Comparison of ENCODE assay signal across 20 cellular contexts in genomic region chr9:86734762-86735161, GRCh38.
DNase-seq lines count a peak whose midpoint lies in the region; ATAC-seq and TF ChIP-seq lines count a peak whose summit lies in the region.
"Had no signal": no experiment of that assay in that cellular context is flagged by ENCODE, and none has a peak within 500 bp of the region (broad histone marks: within the 10 kb centered on the region; RNA-seq: fewer than 3 reads in every experiment).

No MANE protein-coding gene starts in this region.

- no peaks in the 10 kb centered on the region for H3K36me3 ChIP-seq in transverse colon
- H3K36me3 ChIP-seq: BLaER1 treated with 17β-estradiol and CSF1 and Interleukin-3, amounts not matched to agents 10 nM and 100 nM; Peyer's patch had no signal

- H3K27me3 Mint-ChIP-seq in progenitor cell of endocrine pancreas: no peaks in the 10 kb centered on the region

- in situ Hi-C loops in transverse colon (cut with MboI; ENCODE audit: low pct_ligation_motif_present in 1 of 4, low pct_unique_long_range_greater_than_20kb in 1 of 4, low sequenced_read_pairs in 3 of 4): no loop called here

- DNase-seq in Daoy (ENCODE audit: low read depth) (peak; percentile 56), M059J (ENCODE audit: low read depth) (peak; percentile 83), fibroblast of mammary gland (ENCODE audit: low read depth) (peak; percentile 89), progenitor cell of endocrine pancreas (ENCODE audit: low spot score, unreplicated experiment) (no peak), DMS 273 treated with DMSO at 0.1 percent for 48 hours (lab: John Stamatoyannopoulos, UW) (no peak), AML-193 (lab: John Stamatoyannopoulos, UW) (no peak), transverse colon (no peak)
- DNase-seq: amniotic stem cell, DMS53, naive B cell, NCI-H2107, Peyer's patch, retina, substantia nigra had no signal

- H3K4me1 Mint-ChIP-seq in progenitor cell of endocrine pancreas (ENCODE audit: low read depth): peaks cover 31% of the 10 kb centered on the region
- H3K4me1 Mint-ChIP-seq: activated T-helper 17 cell treated with anti-CD3 and anti-CD28 coated beads, Interleukin-2, amount 50 U/mL, for 72 hours; naive B cell had no signal

- H3K27ac Mint-ChIP-seq in progenitor cell of endocrine pancreas: peak overlapping the region; percentile 74
- H3K27ac Mint-ChIP-seq: activated T-helper 17 cell treated with anti-CD3 and anti-CD28 coated beads, Interleukin-2, amount 50 U/mL, for 72 hours; GM23338; naive B cell had no signal

- no peaks in the 10 kb centered on the region for H3K9me3 Mint-ChIP-seq in progenitor cell of endocrine pancreas (ENCODE audit: low read depth)
- H3K9me3 Mint-ChIP-seq: activated T-helper 17 cell treated with anti-CD3 and anti-CD28 coated beads, Interleukin-2, amount 50 U/mL, for 72 hours; GM23338 had no signal

- 40 to 69% methylated on average over 1 of the region's 1 CpG for WGBS in transverse colon (ENCODE audit: low coverage in 1 of 2), 2 donors

- H3K27me3 ChIP-seq in transverse colon: no peaks in the 10 kb centered on the region
- H3K27me3 ChIP-seq: BLaER1 treated with 17β-estradiol and CSF1 and Interleukin-3, amounts not matched to agents 10 nM and 100 nM; Peyer's patch had no signal

- H3K4me3 Mint-ChIP-seq in progenitor cell of endocrine pancreas (ENCODE audit: low read depth): peak overlapping the region; percentile 29
- H3K4me3 Mint-ChIP-seq: activated T-helper 17 cell treated with anti-CD3 and anti-CD28 coated beads, Interleukin-2, amount 50 U/mL, for 72 hours; GM23338; naive B cell had no signal

- no peak for TF ChIP-seq POLR2A in transverse colon (IDR thresholded peaks at IDR 0.05)

- no peaks in the 10 kb centered on the region for H3K4me1 ChIP-seq in transverse colon
- H3K4me1 ChIP-seq: Peyer's patch had no signal

- no peak overlapping the region for H3K4me3 ChIP-seq in fibroblast of mammary gland (ENCODE audit: control insufficient read depth, low read depth, low read length)
- no peak overlapping the region for H3K4me3 ChIP-seq in transverse colon
- H3K4me3 ChIP-seq: BLaER1 treated with 17β-estradiol and CSF1 and Interleukin-3, amounts not matched to agents 10 nM and 100 nM; coronary artery; GM23338; Peyer's patch had no signal

- no peak for ATAC-seq in GM21526 (IDR thresholded peaks at IDR 0.05; ENCODE audit: low FRiP score, unreplicated experiment)
- ATAC-seq: activated T-helper 17 cell treated with anti-CD3 and anti-CD28 coated beads, Interleukin-2, amount 50 U/mL, for 72 hours; GM23338 had no signal

- no peak for TF ChIP-seq EP300 in transverse colon (IDR thresholded peaks at IDR 0.05; ENCODE audit: low read depth)

- intact Hi-C loops in transverse colon (cut with DNase I; ENCODE audit: low total_unique reads): no loop called here

- H3K36me3 Mint-ChIP-seq in progenitor cell of endocrine pancreas (ENCODE audit: insufficient read depth): no peaks in the 10 kb centered on the region
- H3K36me3 Mint-ChIP-seq: naive B cell had no signal

- no peaks in the 10 kb centered on the region for H3K9me3 ChIP-seq in transverse colon
- H3K9me3 ChIP-seq: BLaER1 treated with 17β-estradiol and CSF1 and Interleukin-3, amounts not matched to agents 10 nM and 100 nM; Peyer's patch had no signal

- TF ChIP-seq CTCF in fibroblast of mammary gland (conservative IDR thresholded peaks at IDR 0.05; ENCODE audit: control insufficient read depth, insufficient read depth, low read depth, low read length) (no peak), progenitor cell of endocrine pancreas (IDR thresholded peaks at IDR 0.05; ENCODE audit: unreplicated experiment) (no peak), transverse colon (IDR thresholded peaks at IDR 0.05) (no peak)

- H3K27ac ChIP-seq in transverse colon: peak overlapping the region in 2 of 4 donors; percentile 44 to 58
- H3K27ac ChIP-seq: BLaER1 treated with 17β-estradiol and CSF1 and Interleukin-3, amounts not matched to agents 10 nM and 100 nM; epithelial cell of prostate; Peyer's patch had no signal

Comparison
In these comparisons a context has a peak if more than half of its experiments do, and no peak if none do; other contexts are left out.
1. DNase-seq: peak in Daoy (single experiment), M059J (single experiment) and fibroblast of mammary gland (single experiment); none in progenitor cell of endocrine pancreas (single experiment), DMS 273 treated with DMSO at 0.1 percent for 48 hours (single experiment), AML-193 (0 of 2) and transverse colon (single experiment).